8 cellular contexts compared by ENCODE assay signal in the genomic region with DNA sequence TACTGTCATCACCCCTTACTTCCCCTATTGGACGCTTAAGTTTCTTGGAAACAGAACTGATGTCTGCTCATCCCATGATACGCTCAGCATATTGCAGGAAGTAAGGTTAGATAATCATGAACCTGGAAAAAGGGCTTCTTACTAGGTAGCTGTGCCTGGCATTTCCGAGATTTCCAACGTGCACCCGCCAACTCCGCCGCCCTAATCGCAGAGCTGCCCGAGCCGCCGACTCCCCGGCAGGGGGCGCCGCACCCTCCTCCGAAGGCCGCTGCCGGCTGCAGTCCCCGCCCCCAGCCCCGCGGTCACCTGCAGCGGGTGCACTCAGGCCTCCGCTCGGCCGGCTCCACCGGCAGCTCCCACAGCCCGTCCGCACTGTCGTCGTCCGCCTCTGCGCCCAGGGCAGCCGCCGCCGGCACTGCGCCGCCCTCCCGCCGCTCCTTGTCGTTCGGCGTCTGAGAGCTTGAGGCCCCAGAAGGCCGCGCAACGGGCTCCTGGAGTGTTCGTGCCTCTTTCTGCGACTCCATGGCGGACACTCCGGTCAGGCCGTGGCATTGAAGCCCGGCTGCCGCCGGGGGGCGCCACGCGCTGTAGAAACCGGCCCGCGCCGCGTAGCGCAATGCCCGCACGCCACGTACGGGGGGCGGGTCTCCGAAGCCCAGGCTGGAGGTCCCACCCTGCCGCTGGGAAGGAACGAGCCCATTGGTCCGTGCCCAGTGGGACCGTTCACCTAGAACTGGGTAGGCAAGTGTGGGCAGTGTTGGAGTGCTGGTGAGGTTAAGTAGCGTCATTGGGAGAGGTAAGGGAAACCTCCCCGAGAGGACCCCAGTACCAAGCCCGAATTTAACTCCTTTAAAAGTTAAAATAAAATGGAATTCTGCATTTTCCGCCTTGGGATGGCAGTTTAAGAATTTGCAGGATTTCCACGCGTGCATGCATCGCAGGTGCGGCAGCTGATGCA. TPM values are rescaled to one million over a fixed set of nuclear protein-coding genes. Genes with fewer than 3 reads are reported as not detected.
A peak's percentile ranks its signal among the peaks of the same experiment; 100 is the strongest.
DNase-seq lines count a peak whose midpoint lies in the region; ATAC-seq, FAIRE-seq and TF ChIP-seq lines count a peak whose summit lies in the region.

DTWD2 (minus strand) TSS at position 560 of the 958 bp plus-strand sequence; CDS start at position 524, 36 bp downstream.

- TF ChIP-seq POLR2A in GM15510 (IDR thresholded peaks at IDR 0.05; ENCODE audit: borderline replicate concordance, extremely low read depth, insufficient read length) (peak; percentile 49), prostate gland (IDR thresholded peaks at IDR 0.05) (peak; percentile 26)

- H3K4me3 ChIP-seq in prostate gland: peak within 1 kb of the TSS; percentile 45 to 60

- ATAC-seq in HG02884 (IDR thresholded peaks at IDR 0.05; ENCODE audit: unreplicated experiment) (peak; percentile 90), T-cell (replicated peaks in 1 of 4) (peak; percentile 88 to 95 (median 93)), left ventricle myocardium superior (peak; percentile 98)

- H3K27ac ChIP-seq in prostate gland: peak within 1 kb of the TSS; percentile 80 to 92

- no peaks in the 10 kb centered on the region for H3K27me3 ChIP-seq in prostate gland (replicated peaks; ENCODE audit: insufficient read depth)

- CTCF ChIA-PET in T-cell (lab: Charles Lee): interaction anchor here (0.6 to 3.6 kb wide), 27 partner anchors 10 to 1240 kb away, joined by 3 to 41 read pairs (median 4); partner anchors contain the start of genes DMXL1 (in 1 of the 2) and HSD17B4 (in 1 of the 2)

- peak; percentile 91 for DNase-seq in NCI-H146 (lab: John Stamatoyannopoulos, UW)
- DNase-seq in T-cell: peak; percentile 81 to 94 (median 88)
- DNase-seq in amygdala (lab: John Stamatoyannopoulos, UW): peak; percentile 65 to 100 (median 93)
- peak; percentile 97 for DNase-seq in left ventricle myocardium superior
- DNase-seq in prostate gland (ENCODE audit: low spot score): peak; percentile 90
- DNase-seq in urothelium cell line (ENCODE audit: low spot score): peak; percentile 95

- H3K27ac Mint-ChIP-seq in T-cell: peak within 1 kb of the TSS; percentile 66 to 72

- intact Hi-C loops in left ventricle myocardium superior (cut with micrococcal nuclease): loop anchor here (10.0 kb wide), 1 partner anchor 417 kb away; no protein-coding TSS in a partner anchor
- intact Hi-C loops in prostate gland (cut with DNase I): loop anchor here (1.0 to 5.0 kb wide), 4 partner anchors 83 to 424 kb away; partner anchors contain the start of gene DMXL1

- H3K4me1 Mint-ChIP-seq in T-cell: peaks cover 24 to 35% (median 24%) of the 10 kb centered on the region in 3 donors

- no peaks in the 10 kb centered on the region for H3K9me3 Mint-ChIP-seq in T-cell

- no peaks in the 10 kb centered on the region for H3K27me3 Mint-ChIP-seq in T-cell

- no peaks in the 10 kb centered on the region for H3K9me3 ChIP-seq in prostate gland

- no peaks in the 10 kb centered on the region for H3K36me3 ChIP-seq in prostate gland

- peak; percentile 77 for FAIRE-seq in urothelium cell line (lab: Jason Lieb, UNC)

- WGBS in prostate gland: 1% methylated on average over 74 of the region's 79 CpGs

- peaks cover 3% of the 10 kb centered on the region for H3K36me3 Mint-ChIP-seq in T-cell

- peak within 1 kb of the TSS; percentile 74 to 79 (median 77) for H3K4me3 Mint-ChIP-seq in T-cell

- H3K4me1 ChIP-seq in prostate gland (replicated peaks): no peaks in the 10 kb centered on the region

- POLR2A ChIA-PET in T-cell (lab: Charles Lee): interaction anchor here (1.0 to 1.1 kb wide), 2 partner anchors 425 to 446 kb away, joined by 3 to 5 read pairs; no protein-coding TSS in a partner anchor

- peak; percentile 87 to 98 (median 92) for TF ChIP-seq CTCF in prostate gland (IDR thresholded peaks at IDR 0.05)

RNA-seq across cellular contexts. Expression of gene DTWD2, which starts in this region (rescaled TPM):
- total RNA-seq in T-cell (1 to 10 TPM; 3.0 to 4.4 (median 3.2) TPM), left ventricle myocardium superior (15.0 TPM), prostate gland (10 to 100 TPM; 13.4 to 15.5 TPM)

Comparison
In these comparisons a context has a peak if more than half of its experiments do, and no peak if none do; other contexts are left out.
1. Peak in every context shown above with its lines: DNase-seq, ATAC-seq, H3K4me3 ChIP-seq and H3K27ac ChIP-seq.